23 cellular contexts compared by ENCODE assay signal in genomic region chr4:83686166-83686565, GRCh38.
A peak's percentile ranks its signal among the peaks of the same experiment; 100 is the strongest.
DNase-seq lines count a peak whose midpoint lies in the region; ATAC-seq, FAIRE-seq and TF ChIP-seq lines count a peak whose summit lies in the region.
"Had no signal": no experiment of that assay in that cellular context is flagged by ENCODE, and none has a peak within 500 bp of the region (broad histone marks: within the 10 kb centered on the region; RNA-seq: fewer than 3 reads in every experiment).

No MANE protein-coding gene starts in this region.

- no peak overlapping the region for H3K9ac ChIP-seq in endothelial cell of umbilical vein (replicated peaks; ENCODE audit: extremely low read depth, insufficient read depth, low read length)
- H3K9ac ChIP-seq in skeletal muscle satellite cell (ENCODE audit: low read depth, low read length) = no peak overlapping the region

- H3K4me1 ChIP-seq in endothelial cell of umbilical vein (ENCODE audit: control insufficient read depth, extremely low read depth, insufficient read depth, low read length) (peaks cover 5% of the 10 kb centered on the region), skeletal muscle satellite cell (ENCODE audit: control insufficient read depth, insufficient read depth, low read length) (peaks cover 13% of the 10 kb centered on the region)
- H3K4me1 ChIP-seq: ascending aorta, SJSA1 had no signal

- TF ChIP-seq CTCF in endothelial cell of umbilical vein (IDR thresholded peaks at IDR 0.05; ENCODE audit: extremely low read depth in 1 of 2, insufficient read depth in 1 of 2, low read depth in 1 of 2, low read length in 2 of 2) (no peak), GM10248 (IDR thresholded peaks at IDR 0.05; ENCODE audit: control extremely low read depth, extremely low read depth, low read depth, missing control alignments) (no peak), coronary artery (IDR thresholded peaks at IDR 0.05) (no peak)

- TF ChIP-seq POLR2A in endothelial cell of umbilical vein (IDR thresholded peaks at IDR 0.05; ENCODE audit: low read depth, low read length) = no peak

- H3K9me3 ChIP-seq in MG63 = no peaks in the 10 kb centered on the region
- H3K9me3 ChIP-seq in endothelial cell of umbilical vein (replicated peaks; ENCODE audit: control insufficient read depth, insufficient read depth, low read length) = no peaks in the 10 kb centered on the region
- H3K9me3 ChIP-seq in skeletal muscle satellite cell (replicated peaks; ENCODE audit: low read length) = no peaks in the 10 kb centered on the region
- H3K9me3 ChIP-seq: ascending aorta, SJSA1 had no signal

- POLR2A ChIA-PET in endothelial cell of umbilical vein (lab: Charles Lee) = no interaction called here
- POLR2A ChIA-PET in GM10248 (lab: Yijun Ruan, JAX) = no interaction called here

- intact Hi-C loops in endothelial cell of umbilical vein (cut with micrococcal nuclease) = no loop called here
- intact Hi-C loops in posterior vena cava (cut with DNase I) = no loop called here

- peak; percentile 73 for DNase-seq in GM04504 (ENCODE audit: low read depth)
- DNase-seq in MG63 = peak; percentile 42
- peak; percentile 16 for DNase-seq in endothelial cell of umbilical vein (ENCODE audit: low read depth, low spot score)
- no peak for DNase-seq in GM10248 (ENCODE audit: extremely low spot score)
- no peak for DNase-seq in posterior vena cava (ENCODE audit: low spot score)
- DNase-seq in coronary artery (ENCODE audit: low spot score) = no peak
- DNase-seq: activated CD8-positive, alpha-beta T cell treated with anti-CD3 and anti-CD28 coated beads, Interleukin-2, amount 10 ng/mL, durations not matched to agents 7 days and 5 days; activated naive CD4-positive, alpha-beta T cell treated with anti-CD3 and anti-CD28 coated beads, Interleukin-2, amount 10 ng/mL, durations not matched to agents 7 days and 5 days; activated T-cell treated with anti-CD3 and anti-CD28 coated beads, Interleukin-2, amount 50 U/mL, for 4 hours; C1 segment of cervical spinal cord; endodermal cell; NCI-H1417 treated with DMSO at 0.1 percent for 48 hours; NCI-H748 treated with DMSO at 0.1 percent for 48 hours; nephron progenitor cell; T-helper 2 cell had no signal

- H4K20me1 ChIP-seq in endothelial cell of umbilical vein (replicated peaks; ENCODE audit: control insufficient read depth, extremely low read depth, insufficient read depth, low read length) = no peaks in the 10 kb centered on the region

- FAIRE-seq in endothelial cell of umbilical vein (lab: Jason Lieb, UNC) = no peak
- FAIRE-seq: colon, frontal cortex had no signal

- H3K4me2 ChIP-seq in endothelial cell of umbilical vein (ENCODE audit: insufficient read depth, low read length) = no peak overlapping the region
- peak overlapping the region; percentile 11 for H3K4me2 ChIP-seq in skeletal muscle satellite cell (ENCODE audit: low read length)
- H3K4me2 ChIP-seq: smooth muscle cell had no signal

- H3K79me2 ChIP-seq in endothelial cell of umbilical vein (ENCODE audit: control insufficient read depth, insufficient read depth, low read length) = no peaks in the 10 kb centered on the region

- no peaks in the 10 kb centered on the region for H3K27me3 ChIP-seq in MG63
- no peaks in the 10 kb centered on the region for H3K27me3 ChIP-seq in endothelial cell of umbilical vein (ENCODE audit: control insufficient read depth in 2 of 2, insufficient read depth in 2 of 2, low read length in 2 of 2)
- H3K27me3 ChIP-seq in skeletal muscle satellite cell (ENCODE audit: control insufficient read depth, insufficient read depth, low read length) = no peaks in the 10 kb centered on the region
- H3K27me3 ChIP-seq: ascending aorta had no signal

- CTCF ChIA-PET in endothelial cell of umbilical vein (lab: Charles Lee) (interaction anchor here (0.7 to 1.6 kb wide), 2 partner anchors 29 to 42 kb away, joined by 4 read pairs; no protein-coding TSS in a partner anchor), GM10248 (lab: Yijun Ruan, JAX) (no interaction called here)

- no peaks in the 10 kb centered on the region for H3K9me1 ChIP-seq in endothelial cell of umbilical vein (replicated peaks; ENCODE audit: control insufficient read depth, extremely low read depth, insufficient read depth, low read length)

- no TSS peak for BruUV-seq in endothelial cell of umbilical vein (replicated peaks; lab: Mats Ljungman, UMichigan)

- ATAC-seq in HG02884 (IDR thresholded peaks at IDR 0.05; ENCODE audit: unreplicated experiment) = no peak
- ATAC-seq: activated CD8-positive, alpha-beta T cell treated with anti-CD3 and anti-CD28 coated beads, Interleukin-2, amount 10 ng/mL, durations not matched to agents 7 days and 5 days; activated T-cell treated with anti-CD3 and anti-CD28 coated beads, Interleukin-2, amount 50 U/mL, for 4 hours; WTC11 had no signal

- no peak overlapping the region for H3K27ac ChIP-seq in endothelial cell of umbilical vein (ENCODE audit: insufficient read depth, low read depth, low read length)
- H3K27ac ChIP-seq in coronary artery = no peak overlapping the region
- H3K27ac ChIP-seq: ascending aorta, SJSA1 had no signal

- dilution Hi-C loops in endothelial cell of umbilical vein (cut with MboI; ENCODE audit: extremely low pct_ligation_motif_present, low sequenced_read_pairs) = no loop called here

- H3K4me3 ChIP-seq in MG63 = no peak overlapping the region
- H3K4me3 ChIP-seq in endothelial cell of umbilical vein (replicated peaks in 1 of 3; ENCODE audit: insufficient read depth in 1 of 3, low read depth in 1 of 3, low read length in 3 of 3) = no peak overlapping the region
- no peak overlapping the region for H3K4me3 ChIP-seq in skeletal muscle satellite cell (ENCODE audit: low read length)
- H3K4me3 ChIP-seq in coronary artery = no peak overlapping the region
- H3K4me3 ChIP-seq: ascending aorta, SJSA1, smooth muscle cell had no signal

- H2AFZ ChIP-seq in endothelial cell of umbilical vein (ENCODE audit: low read depth, low read length) = no peak overlapping the region

- H3K36me3 ChIP-seq in MG63 (no peaks in the 10 kb centered on the region), endothelial cell of umbilical vein (ENCODE audit: control insufficient read depth in 2 of 2, extremely low read depth in 1 of 2, insufficient read depth in 2 of 2, low read length in 2 of 2) (no peaks in the 10 kb centered on the region), skeletal muscle satellite cell (ENCODE audit: insufficient read depth, low read length) (no peaks in the 10 kb centered on the region)
- H3K36me3 ChIP-seq: ascending aorta, SJSA1 had no signal

TF ChIP-seq in endothelial cell of umbilical vein, 7 proteins besides CTCF, POLR2A, EP300 and RAD21:
- TF ChIP-seq POLR2AphosphoS5 (IDR thresholded peaks at IDR 0.05; ENCODE audit: insufficient read depth, low read depth, low read length) (no peak), FOS (IDR thresholded peaks at IDR 0.05; ENCODE audit: borderline replicate concordance, insufficient read depth, low read length) (peak; percentile 76)
TF ChIP-seq in endothelial cell of umbilical vein: peak in this region for 1.

Comparison
In these comparisons a context has a peak if more than half of its experiments do, and no peak if none do; other contexts are left out.
1. DNase-seq: peak in GM04504 (single experiment), MG63 (single experiment) and endothelial cell of umbilical vein (single experiment); none in GM10248 (single experiment), posterior vena cava (single experiment) and coronary artery (single experiment).